Comparison of ENCODE assay signal across 2 cellular contexts in genomic region chr18:79884963-79885728, GRCh38.
TF ChIP-seq lines count a peak whose summit lies in the region.

No MANE protein-coding gene starts in this region.

TF ChIP-seq in GM23338, 12 proteins besides CTCF, POLR2A, EP300 and RAD21 (continued from another document):
- no peak for TF ChIP-seq ZNF462 (CRISPR knock-in tag; IDR thresholded peaks at IDR 0.05)
- no peak for TF ChIP-seq CREB1 (CRISPR knock-in tag; IDR thresholded peaks at IDR 0.05; ENCODE audit: low read depth)

TF ChIP-seq in SK-N-SH treated with all-trans-retinoic acid at 6 μM for 48 hours, 23 proteins besides CTCF, POLR2A, EP300 and RAD21 (continued from another document):
- TF ChIP-seq, protein P1, sequence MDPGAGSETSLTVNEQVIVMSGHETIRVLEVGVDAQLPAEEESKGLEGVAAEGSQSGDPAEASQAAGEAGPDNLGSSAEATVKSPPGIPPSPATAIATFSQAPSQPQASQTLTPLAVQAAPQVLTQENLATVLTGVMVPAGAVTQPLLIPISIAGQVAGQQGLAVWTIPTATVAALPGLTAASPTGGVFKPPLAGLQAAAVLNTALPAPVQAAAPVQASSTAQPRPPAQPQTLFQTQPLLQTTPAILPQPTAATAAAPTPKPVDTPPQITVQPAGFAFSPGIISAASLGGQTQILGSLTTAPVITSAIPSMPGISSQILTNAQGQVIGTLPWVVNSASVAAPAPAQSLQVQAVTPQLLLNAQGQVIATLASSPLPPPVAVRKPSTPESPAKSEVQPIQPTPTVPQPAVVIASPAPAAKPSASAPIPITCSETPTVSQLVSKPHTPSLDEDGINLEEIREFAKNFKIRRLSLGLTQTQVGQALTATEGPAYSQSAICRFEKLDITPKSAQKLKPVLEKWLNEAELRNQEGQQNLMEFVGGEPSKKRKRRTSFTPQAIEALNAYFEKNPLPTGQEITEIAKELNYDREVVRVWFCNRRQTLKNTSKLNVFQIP (CRISPR knock-in tag; IDR thresholded peaks at IDR 0.05; ENCODE audit: borderline replicate concordance, low read depth): no peak
- TF ChIP-seq TOX (CRISPR knock-in tag; IDR thresholded peaks at IDR 0.05; ENCODE audit: borderline replicate concordance): no peak
